20 cellular contexts compared by ENCODE assay signal in the genomic region with DNA sequence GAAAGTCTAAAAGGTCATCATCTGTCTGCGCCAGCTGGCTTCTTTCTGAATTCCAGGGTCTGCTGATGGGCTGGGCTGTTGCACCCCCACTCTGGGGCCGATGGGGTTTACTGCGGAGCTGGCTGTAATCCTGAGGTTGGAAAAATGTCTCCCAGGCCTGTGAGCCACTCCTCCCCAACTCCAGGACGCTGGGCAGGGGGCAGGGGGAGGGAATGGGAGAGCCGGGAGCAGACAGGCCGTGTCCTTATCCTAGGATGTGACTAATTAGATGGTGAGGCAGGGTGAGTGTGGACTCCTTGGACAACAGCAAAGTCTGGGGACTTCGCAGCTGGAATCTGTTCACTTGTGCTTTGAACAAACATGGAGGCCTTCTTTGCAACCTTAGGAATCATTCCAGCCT. TPM values are rescaled to one million over a fixed set of nuclear protein-coding genes. Genes with fewer than 3 reads are reported as not detected.
DNase-seq lines count a peak whose midpoint lies in the region; ATAC-seq and TF ChIP-seq lines count a peak whose summit lies in the region.
"Had no signal": no experiment of that assay in that cellular context is flagged by ENCODE, and none has a peak within 500 bp of the region (broad histone marks: within the 10 kb centered on the region; RNA-seq: fewer than 3 reads in every experiment).

No MANE protein-coding gene starts in this region.

- DNase-seq in Right ventricle myocardium superior (no peak), left ventricle myocardium inferior (no peak), fibroblast of peridontal ligament (ENCODE audit: extremely low read depth) (peak; percentile 38), mesothelial cell of epicardium (ENCODE audit: low spot score in 2 of 2, unreplicated experiment in 2 of 2) (no peak), AG08396 (ENCODE audit: low spot score) (no peak), inferior parietal cortex (ENCODE audit: extremely low spot score) (no peak)
- no peak for DNase-seq in effector memory CD8-positive, alpha-beta T cell
- DNase-seq: activated CD4-positive, CD25-positive, alpha-beta regulatory T cell treated with anti-CD3 and anti-CD28 coated beads, Interleukin-2, amount 50 U/mL, for 72 hours; activated naive CD8-positive, alpha-beta T cell treated with anti-CD3 and anti-CD28 coated beads, Interleukin-2, amount 50 U/mL, for 24 hours; central memory CD4-positive, alpha-beta T cell; DMS153; erythroblast; GDM1; NCI-H2107; NCI-H510A treated with DMSO at 0.1 percent for 48 hours; testis had no signal

- peak overlapping the region; percentile 82 for H3K27ac Mint-ChIP-seq in mesothelial cell of epicardium
- no peak overlapping the region for H3K27ac Mint-ChIP-seq in effector memory CD8-positive, alpha-beta T cell
- H3K27ac Mint-ChIP-seq: activated naive CD8-positive, alpha-beta T cell treated with anti-CD3 and anti-CD28 coated beads, Interleukin-2, amount 50 U/mL, for 24 hours; activated T-helper 17 cell treated with anti-CD3 and anti-CD28 coated beads, Interleukin-2, amount 50 U/mL, for 72 hours; IgD-negative memory B cell had no signal

- no peak overlapping the region for H3K27ac ChIP-seq in left ventricle myocardium inferior (replicated peaks)
- H3K27ac ChIP-seq: testis had no signal

- intact Hi-C loops in Right ventricle myocardium superior (cut with DNase I), result no loop called here
- intact Hi-C loops in left ventricle myocardium inferior (cut with micrococcal nuclease), result no loop called here

- peaks cover 4% of the 10 kb centered on the region for H3K36me3 Mint-ChIP-seq in mesothelial cell of epicardium
- H3K36me3 Mint-ChIP-seq in effector memory CD8-positive, alpha-beta T cell (ENCODE audit: insufficient read depth), result no peaks in the 10 kb centered on the region

- no peaks in the 10 kb centered on the region for H3K36me3 ChIP-seq in left ventricle myocardium inferior

- TF ChIP-seq CTCF in left ventricle myocardium inferior (IDR thresholded peaks at IDR 0.05; ENCODE audit: borderline replicate concordance) (no peak), mesothelial cell of epicardium (IDR thresholded peaks at IDR 0.05; ENCODE audit: unreplicated experiment) (no peak)

- peaks cover 21% of the 10 kb centered on the region for H3K4me1 ChIP-seq in left ventricle myocardium inferior
- H3K4me1 ChIP-seq: testis had no signal

- H3K4me1 Mint-ChIP-seq in mesothelial cell of epicardium, result peaks cover 32% of the 10 kb centered on the region
- peaks cover 6 to 14% of the 10 kb centered on the region in 2 donors for H3K4me1 Mint-ChIP-seq in effector memory CD8-positive, alpha-beta T cell (ENCODE audit: low read depth in 2 of 2)

- H3K9me3 ChIP-seq in left ventricle myocardium inferior (replicated peaks), result peaks cover 21% of the 10 kb centered on the region
- H3K9me3 ChIP-seq: testis had no signal

- no peaks in the 10 kb centered on the region for H3K27me3 ChIP-seq in left ventricle myocardium inferior (ENCODE audit: low read depth)
- H3K27me3 ChIP-seq: testis had no signal

- H3K4me3 ChIP-seq in left ventricle myocardium inferior, result no peak overlapping the region
- H3K4me3 ChIP-seq: testis had no signal

- no peak overlapping the region for H3K4me3 Mint-ChIP-seq in mesothelial cell of epicardium
- H3K4me3 Mint-ChIP-seq in effector memory CD8-positive, alpha-beta T cell, result no peak overlapping the region
- H3K4me3 Mint-ChIP-seq: activated naive CD8-positive, alpha-beta T cell treated with anti-CD3 and anti-CD28 coated beads, Interleukin-2, amount 50 U/mL, for 24 hours; activated T-helper 17 cell treated with anti-CD3 and anti-CD28 coated beads, Interleukin-2, amount 50 U/mL, for 72 hours had no signal

- H3K9me3 Mint-ChIP-seq in mesothelial cell of epicardium, result peaks cover 21% of the 10 kb centered on the region
- H3K9me3 Mint-ChIP-seq in effector memory CD8-positive, alpha-beta T cell, result peaks cover 2 to 9% of the 10 kb centered on the region in 2 donors

- no peaks in the 10 kb centered on the region for H3K27me3 Mint-ChIP-seq in mesothelial cell of epicardium (ENCODE audit: low read depth)
- H3K27me3 Mint-ChIP-seq in effector memory CD8-positive, alpha-beta T cell, result peaks cover under 1 to 52% of the 10 kb centered on the region in 2 donors

- ATAC-seq in Right ventricle myocardium superior (ENCODE audit: poor library complexity) (peak; percentile 23), HG03378 (IDR thresholded peaks at IDR 0.05; ENCODE audit: unreplicated experiment) (no peak)
- ATAC-seq in effector memory CD8-positive, alpha-beta T cell (replicated peaks), result no peak
- ATAC-seq: activated naive CD8-positive, alpha-beta T cell treated with anti-CD3 and anti-CD28 coated beads, Interleukin-2, amount 50 U/mL, for 24 hours; activated T-helper 17 cell treated with anti-CD3 and anti-CD28 coated beads, Interleukin-2, amount 50 U/mL, for 72 hours had no signal

RNA-seq across cellular contexts. Expression of a gene that starts 48.7 kb away (rescaled TPM):
- total RNA-seq in Right ventricle myocardium superior, result 30.3 TPM
- total RNA-seq in left ventricle myocardium inferior, result 35.1 TPM
- 37.9 to 44.4 TPM (median 43.2 TPM) in 3 replicates for total RNA-seq in mesothelial cell of epicardium
- total RNA-seq: M059J had no signal
